10 cellular contexts compared by ENCODE assay signal in the genomic region with DNA sequence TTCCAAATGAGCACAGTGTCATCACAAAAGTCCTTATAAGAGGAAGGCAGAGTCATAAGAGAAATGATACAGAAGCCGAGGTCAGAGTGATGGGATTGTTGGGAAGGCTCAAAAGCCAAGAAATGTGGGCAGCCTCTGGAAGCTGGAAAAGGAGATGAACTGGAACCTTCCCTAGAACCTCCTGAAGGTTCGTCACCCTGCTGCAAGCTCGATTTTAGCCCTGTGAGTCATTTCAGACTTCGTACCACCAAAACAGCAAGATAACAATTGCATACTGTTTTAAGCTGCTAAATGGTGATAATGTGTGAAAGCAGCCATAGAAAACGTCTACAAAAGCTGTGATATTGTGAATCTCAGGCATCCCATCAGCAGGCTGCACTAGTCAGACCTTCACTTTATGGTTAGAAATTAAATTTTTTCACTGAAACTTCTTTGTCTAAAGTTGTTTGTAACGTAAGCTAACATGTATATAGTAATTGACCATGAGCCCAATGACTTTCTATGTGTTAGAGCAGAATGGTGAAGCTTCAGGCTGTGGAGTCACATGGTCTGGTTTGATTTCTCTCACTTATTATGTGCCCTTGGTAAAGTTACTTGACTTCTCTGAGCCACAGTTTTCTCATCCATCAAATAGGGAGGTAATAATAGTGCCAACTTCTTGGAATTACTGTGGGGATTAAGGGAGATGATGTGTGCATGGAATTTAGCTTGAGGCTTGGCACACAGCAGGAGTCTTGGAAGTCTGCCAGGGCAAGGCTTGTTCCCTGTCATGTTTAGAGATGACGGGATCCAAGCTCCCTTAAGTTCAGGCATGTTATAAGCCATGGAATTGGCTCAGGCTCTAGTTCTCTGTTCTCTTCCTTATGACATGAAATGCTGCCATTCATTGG.
A peak's percentile ranks its signal among the peaks of the same experiment; 100 is the strongest.
DNase-seq lines count a peak whose midpoint lies in the region; ATAC-seq and TF ChIP-seq lines count a peak whose summit lies in the region.
"Had no signal": no experiment of that assay in that cellular context is flagged by ENCODE, and none has a peak within 500 bp of the region (broad histone marks: within the 10 kb centered on the region; RNA-seq: fewer than 3 reads in every experiment).

No MANE protein-coding gene starts in this region.

- no peak for ATAC-seq in GM18511 (IDR thresholded peaks at IDR 0.05; ENCODE audit: unreplicated experiment)
- no peak for ATAC-seq in HG03460 (IDR thresholded peaks at IDR 0.05; ENCODE audit: unreplicated experiment)

- TF ChIP-seq CTCF in fibroblast of mammary gland (conservative IDR thresholded peaks at IDR 0.05; ENCODE audit: control insufficient read depth, insufficient read depth, low read depth, low read length) = no peak

- DNase-seq in SHP77 (lab: John Stamatoyannopoulos, UW) = peak; percentile 5 to 28
- DNase-seq in SHP77 treated with DMSO at 0.1 percent for 48 hours (lab: John Stamatoyannopoulos, UW) = no peak
- peak; percentile 23 for DNase-seq in NCI-H748 treated with DMSO at 0.1 percent for 48 hours (lab: John Stamatoyannopoulos, UW)
- DNase-seq in fibroblast of mammary gland (ENCODE audit: low read depth) = peak; percentile 92
- peak; percentile 76 for DNase-seq in stromal cell of bone marrow (ENCODE audit: low read depth)
- DNase-seq in SIG-M5 (lab: John Stamatoyannopoulos, UW) = no peak
- DNase-seq: kidney, NCI-H187 treated with DMSO at 0.1 percent for 48 hours had no signal

- H3K4me3 ChIP-seq in fibroblast of mammary gland (ENCODE audit: control insufficient read depth, low read depth, low read length) = no peak overlapping the region

Comparison
In these comparisons a context has a peak if more than half of its experiments do, and no peak if none do; other contexts are left out.
1. DNase-seq: peak in SHP77 (2 of 2), NCI-H748 treated with DMSO at 0.1 percent for 48 hours (single experiment), fibroblast of mammary gland (single experiment) and stromal cell of bone marrow (single experiment); none in SHP77 treated with DMSO at 0.1 percent for 48 hours (single experiment) and SIG-M5 (single experiment).